ENCODE assay signal across 8 cellular contexts in genomic region chr21:45555557-45556301, GRCh38.
DNase-seq lines count a peak whose midpoint lies in the region; ATAC-seq and TF ChIP-seq lines count a peak whose summit lies in the region.

No MANE protein-coding gene starts in this region.

- peak overlapping the region; percentile 98 for H3K27ac ChIP-seq in VCaP

- CTCF ChIA-PET in AG04449 (lab: Yijun Ruan, JAX): interaction anchor here (0.7 to 6.7 kb wide), 56 partner anchors 9 to 418 kb away, joined by 3 to 164 read pairs (median 4); no protein-coding TSS in a partner anchor

- H3K4me3 ChIP-seq in AG04449 (ENCODE audit: low read depth, low read length): peak overlapping the region; percentile 59

- peak; percentile 95 for TF ChIP-seq CTCF in AG04449 (IDR thresholded peaks at IDR 0.05; ENCODE audit: insufficient read depth, low read length, missing control alignments)
- TF ChIP-seq CTCF in VCaP (conservative IDR thresholded peaks at IDR 0.05): peak; percentile 100

- POLR2A ChIA-PET in AG04449 (lab: Yijun Ruan, JAX): no interaction called here

- DNase-seq in AG04449 (ENCODE audit: low read depth, low spot score): no peak
- peak; percentile 84 for DNase-seq in NCI-H1092 treated with DMSO at 0.1 percent for 48 hours (lab: John Stamatoyannopoulos, UW)
- DNase-seq in cerebellar nuclear complex (lab: John Stamatoyannopoulos, UW): peak; percentile 3 to 49
- peak; percentile 50 for DNase-seq in iris pigment epithelial cell (ENCODE audit: low read depth)
- peak; percentile 74 for DNase-seq in stimulated activated CD4-positive, alpha-beta T cell treated with anti-CD3 and anti-CD28 coated beads, Interleukin-15, amount 100 ng/mL, for 24 hours

- ATAC-seq in GM18868 (IDR thresholded peaks at IDR 0.05; ENCODE audit: unreplicated experiment): peak; percentile 72
- ATAC-seq in GM21529 (IDR thresholded peaks at IDR 0.05; ENCODE audit: unreplicated experiment): no peak
